Comparison of ENCODE assay signal across 9 cellular contexts in the genomic region with DNA sequence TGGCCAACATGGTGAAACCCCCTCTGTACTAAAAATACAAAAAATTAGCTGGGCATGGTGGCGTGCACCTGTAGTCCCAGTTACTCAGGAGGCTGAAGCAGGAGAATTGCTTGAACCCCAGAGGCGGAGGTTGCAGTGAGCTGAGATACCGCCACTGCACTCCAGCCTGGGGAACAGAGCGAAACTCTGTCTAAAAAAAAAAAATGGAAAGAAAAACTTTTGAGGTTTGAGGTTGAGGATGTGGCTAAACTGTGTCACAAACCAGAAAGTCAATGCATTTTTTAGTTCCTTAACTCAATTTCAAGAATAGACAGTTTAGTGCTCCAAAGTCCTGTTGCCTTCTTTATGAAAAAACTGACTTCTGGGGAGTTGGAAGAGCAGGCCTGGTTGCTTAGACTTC. TPM values are rescaled to one million over a fixed set of nuclear protein-coding genes. Genes with fewer than 3 reads are reported as not detected.
A peak's percentile ranks its signal among the peaks of the same experiment; 100 is the strongest.
DNase-seq lines count a peak whose midpoint lies in the region; ATAC-seq and TF ChIP-seq lines count a peak whose summit lies in the region.
"Not testable (repeated sequence)": the region's sequence is repeated elsewhere in the genome, so short reads cannot be mapped to it uniquely, and the experiment has no call there.
"Had no signal": no experiment of that assay in that cellular context is flagged by ENCODE, and none has a peak within 500 bp of the region (broad histone marks: within the 10 kb centered on the region; RNA-seq: fewer than 3 reads in every experiment).

No MANE protein-coding gene starts in this region.

- not testable (repeated sequence) for ATAC-seq in gastrocnemius medialis

- H3K4me1 ChIP-seq in left ventricle myocardium inferior (peaks cover 100% of the 10 kb centered on the region), gastrocnemius medialis (peaks cover 71 to 87% of the 10 kb centered on the region in 2 donors), vagina (peaks cover 97% of the 10 kb centered on the region)

- not testable (repeated sequence) for H3K36me3 ChIP-seq in GM06990 (ENCODE audit: control insufficient read depth, insufficient read depth, low read length); KOPT-K1 (ENCODE audit: insufficient read depth, low read length); gastrocnemius medialis; vagina
- H3K36me3 ChIP-seq in left ventricle myocardium inferior, result peaks cover 11% of the 10 kb centered on the region

- peaks cover 76% of the 10 kb centered on the region for H3K4me1 Mint-ChIP-seq in activated CD4-positive, alpha-beta T cell treated with anti-CD3 and anti-CD28 coated beads, Interleukin-2, amount 10 ng/mL, durations not matched to agents 24 days and 14 days
- H3K4me1 Mint-ChIP-seq in activated naive CD4-positive, alpha-beta T cell treated with anti-CD3 and anti-CD28 coated beads, Interleukin-2, amount 50 U/mL, for 24 hours, result peaks cover 87% of the 10 kb centered on the region

- peak overlapping the region; percentile 33 for H3K4me3 ChIP-seq in GM06990 (replicated peaks; ENCODE audit: low read depth, low read length)
- not testable (repeated sequence) for H3K4me3 ChIP-seq in left ventricle myocardium inferior, gastrocnemius medialis, vagina

- intact Hi-C loops in activated CD4-positive, alpha-beta T cell treated with anti-CD3 and anti-CD28 coated beads, Interleukin-2, amount 10 ng/mL, durations not matched to agents 24 days and 14 days (cut with micrococcal nuclease); left ventricle myocardium inferior (cut with micrococcal nuclease); gastrocnemius medialis (cut with DNase I; ENCODE audit: low total_unique reads); vagina (cut with DNase I): not testable (repeated sequence)

- H3K27me3 ChIP-seq in GM06990 (replicated peaks; ENCODE audit: control insufficient read depth, insufficient read depth, low read length); left ventricle myocardium inferior (ENCODE audit: low read depth); gastrocnemius medialis; vagina: not testable (repeated sequence)

- not testable (repeated sequence) for H3K9me3 ChIP-seq in KOPT-K1 (ENCODE audit: insufficient read depth, low read length, poor library complexity, severe bottlenecking); left ventricle myocardium inferior (replicated peaks); gastrocnemius medialis; vagina

- not testable (repeated sequence) for TF ChIP-seq POLR2A in gastrocnemius medialis (IDR thresholded peaks at IDR 0.05); vagina (IDR thresholded peaks at IDR 0.05)

- not testable (repeated sequence) for H3K27me3 Mint-ChIP-seq in activated CD4-positive, alpha-beta T cell treated with anti-CD3 and anti-CD28 coated beads, Interleukin-2, amount 10 ng/mL, durations not matched to agents 24 days and 14 days; activated naive CD4-positive, alpha-beta T cell treated with anti-CD3 and anti-CD28 coated beads, Interleukin-2, amount 50 U/mL, for 24 hours

- peak overlapping the region; percentile 59 for H3K27ac ChIP-seq in KOPT-K1 (ENCODE audit: low read depth, low read length, poor library complexity, severe bottlenecking)
- H3K27ac ChIP-seq in left ventricle myocardium inferior (replicated peaks), result peak overlapping the region; percentile 99
- peak overlapping the region in 3 of 4 donors; percentile 85 to 91 (median 86) for H3K27ac ChIP-seq in gastrocnemius medialis
- H3K27ac ChIP-seq in vagina, result peak overlapping the region; percentile 33

- not testable (repeated sequence) for H3K9me3 Mint-ChIP-seq in activated CD4-positive, alpha-beta T cell treated with anti-CD3 and anti-CD28 coated beads, Interleukin-2, amount 10 ng/mL, durations not matched to agents 24 days and 14 days; activated naive CD4-positive, alpha-beta T cell treated with anti-CD3 and anti-CD28 coated beads, Interleukin-2, amount 50 U/mL, for 24 hours

- H3K27ac Mint-ChIP-seq in activated CD4-positive, alpha-beta T cell treated with anti-CD3 and anti-CD28 coated beads, Interleukin-2, amount 10 ng/mL, durations not matched to agents 24 days and 14 days, result peak overlapping the region; percentile 64
- peak overlapping the region; percentile 91 for H3K27ac Mint-ChIP-seq in activated naive CD4-positive, alpha-beta T cell treated with anti-CD3 and anti-CD28 coated beads, Interleukin-2, amount 50 U/mL, for 24 hours

- not testable (repeated sequence) for TF ChIP-seq CTCF in GM06990 (IDR thresholded peaks at IDR 0.05; ENCODE audit: insufficient read depth, low read length, poor library complexity, severe bottlenecking); left ventricle myocardium inferior (IDR thresholded peaks at IDR 0.05; ENCODE audit: borderline replicate concordance); gastrocnemius medialis (IDR thresholded peaks at IDR 0.05 in 4 of 5, conservative IDR thresholded peaks at IDR 0.05 in 1 of 5); vagina (IDR thresholded peaks at IDR 0.05)

- peaks cover 22% of the 10 kb centered on the region for H3K36me3 Mint-ChIP-seq in activated CD4-positive, alpha-beta T cell treated with anti-CD3 and anti-CD28 coated beads, Interleukin-2, amount 10 ng/mL, durations not matched to agents 24 days and 14 days (ENCODE audit: low read depth)
- H3K36me3 Mint-ChIP-seq in activated naive CD4-positive, alpha-beta T cell treated with anti-CD3 and anti-CD28 coated beads, Interleukin-2, amount 50 U/mL, for 24 hours, result not testable (repeated sequence)

- in situ Hi-C loops in gastrocnemius medialis (cut with MboI; ENCODE audit: low sequenced_read_pairs in 4 of 4), result not testable (repeated sequence)

- DNase-seq in GM06990 (ENCODE audit: extremely low read depth, insufficient read length) (peak; percentile 67), OCI-M1 (lab: John Stamatoyannopoulos, UW) (peak; percentile 78)
- DNase-seq in activated CD4-positive, alpha-beta T cell treated with anti-CD3 and anti-CD28 coated beads, Interleukin-2, amount 10 ng/mL, durations not matched to agents 24 days and 14 days, result peak; percentile 85
- DNase-seq in left ventricle myocardium inferior; gastrocnemius medialis; vagina (ENCODE audit: extremely low spot score in 2 of 2): not testable (repeated sequence)

- peak overlapping the region; percentile 69 for H3K4me3 Mint-ChIP-seq in activated CD4-positive, alpha-beta T cell treated with anti-CD3 and anti-CD28 coated beads, Interleukin-2, amount 10 ng/mL, durations not matched to agents 24 days and 14 days
- peak overlapping the region; percentile 81 for H3K4me3 Mint-ChIP-seq in activated naive CD4-positive, alpha-beta T cell treated with anti-CD3 and anti-CD28 coated beads, Interleukin-2, amount 50 U/mL, for 24 hours

RNA-seq across cellular contexts. Expression of a gene that starts 6.6 kb away (rescaled TPM):
- total RNA-seq in activated CD4-positive, alpha-beta T cell treated with anti-CD3 and anti-CD28 coated beads, Interleukin-2, amount 10 ng/mL, durations not matched to agents 24 days and 14 days, result 48.1 and 52.8 TPM in 2 replicates
- total RNA-seq in left ventricle myocardium inferior (312 TPM), gastrocnemius medialis (100 to 1,000 TPM; 104 to 237 (median 132) TPM), vagina (140 TPM)

RNA-seq across cellular contexts. Expression of a gene that starts 20.4 kb away (rescaled TPM):
- not detected in 2 replicates for total RNA-seq in activated CD4-positive, alpha-beta T cell treated with anti-CD3 and anti-CD28 coated beads, Interleukin-2, amount 10 ng/mL, durations not matched to agents 24 days and 14 days
- not detected for total RNA-seq in left ventricle myocardium inferior
- total RNA-seq in gastrocnemius medialis, result under 1 TPM in 2 of 4 donors, not detected in 2; 0.10 TPM
- 0.49 TPM for total RNA-seq in vagina
- total RNA-seq: PC-9 had no signal

RNA-seq across cellular contexts. Expression of a gene that starts 55.1 kb away (rescaled TPM):
- 160 and 176 TPM in 2 replicates for total RNA-seq in activated CD4-positive, alpha-beta T cell treated with anti-CD3 and anti-CD28 coated beads, Interleukin-2, amount 10 ng/mL, durations not matched to agents 24 days and 14 days
- total RNA-seq in left ventricle myocardium inferior, result 466 TPM
- 100 to 1,000 TPM; 229 to 482 (median 368) TPM for total RNA-seq in gastrocnemius medialis
- total RNA-seq in vagina, result 90.8 TPM

Comparison
In these comparisons a context has a peak if more than half of its experiments do, and no peak if none do; other contexts are left out.
1. H3K27ac ChIP-seq: peak in every context shown above with its lines; median percentile 99 in left ventricle myocardium inferior; 86 in gastrocnemius medialis; 59 in KOPT-K1; 33 in vagina.